In the genomic region with DNA sequence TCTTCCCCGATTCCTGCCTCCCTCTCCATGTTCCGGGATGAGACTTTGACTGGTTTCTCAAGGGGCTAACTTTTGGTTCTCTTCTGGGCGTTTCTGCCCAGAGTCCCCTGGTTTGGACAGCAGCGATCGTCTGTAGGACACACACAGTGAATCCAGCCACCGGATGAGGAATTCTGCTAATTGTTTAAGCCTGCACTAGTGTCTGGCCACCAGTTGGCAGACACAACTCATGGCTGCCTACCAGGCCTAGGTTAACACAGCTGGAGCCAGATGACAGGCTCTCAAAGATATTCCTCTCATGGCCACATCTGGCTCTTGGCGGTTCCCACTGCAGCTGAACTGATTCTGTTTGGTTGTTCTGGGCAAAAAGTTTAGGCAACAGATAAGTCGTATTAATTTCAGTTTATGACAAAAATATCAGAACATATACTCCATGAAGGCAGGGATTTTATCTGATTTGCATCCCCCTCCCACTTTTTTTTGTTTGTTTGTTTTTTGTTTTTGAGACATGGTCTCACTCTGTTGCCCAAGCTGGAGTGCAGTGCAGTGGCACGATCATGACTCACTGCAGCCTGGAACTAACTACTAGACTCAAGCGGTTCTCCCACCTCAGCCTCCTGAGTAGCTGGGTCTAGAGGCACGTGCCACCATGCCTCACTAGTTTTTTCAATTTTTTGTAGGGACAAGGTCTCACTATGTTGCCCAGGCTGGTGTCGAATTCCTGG, we compare ENCODE assay signal across 1 cellular context.
TF ChIP-seq lines count a peak whose summit lies in the region.

No MANE protein-coding gene starts in this region.

TF ChIP-seq in GM23338, 12 proteins besides CTCF, POLR2A, EP300 and RAD21:
- TF ChIP-seq, protein P1, sequence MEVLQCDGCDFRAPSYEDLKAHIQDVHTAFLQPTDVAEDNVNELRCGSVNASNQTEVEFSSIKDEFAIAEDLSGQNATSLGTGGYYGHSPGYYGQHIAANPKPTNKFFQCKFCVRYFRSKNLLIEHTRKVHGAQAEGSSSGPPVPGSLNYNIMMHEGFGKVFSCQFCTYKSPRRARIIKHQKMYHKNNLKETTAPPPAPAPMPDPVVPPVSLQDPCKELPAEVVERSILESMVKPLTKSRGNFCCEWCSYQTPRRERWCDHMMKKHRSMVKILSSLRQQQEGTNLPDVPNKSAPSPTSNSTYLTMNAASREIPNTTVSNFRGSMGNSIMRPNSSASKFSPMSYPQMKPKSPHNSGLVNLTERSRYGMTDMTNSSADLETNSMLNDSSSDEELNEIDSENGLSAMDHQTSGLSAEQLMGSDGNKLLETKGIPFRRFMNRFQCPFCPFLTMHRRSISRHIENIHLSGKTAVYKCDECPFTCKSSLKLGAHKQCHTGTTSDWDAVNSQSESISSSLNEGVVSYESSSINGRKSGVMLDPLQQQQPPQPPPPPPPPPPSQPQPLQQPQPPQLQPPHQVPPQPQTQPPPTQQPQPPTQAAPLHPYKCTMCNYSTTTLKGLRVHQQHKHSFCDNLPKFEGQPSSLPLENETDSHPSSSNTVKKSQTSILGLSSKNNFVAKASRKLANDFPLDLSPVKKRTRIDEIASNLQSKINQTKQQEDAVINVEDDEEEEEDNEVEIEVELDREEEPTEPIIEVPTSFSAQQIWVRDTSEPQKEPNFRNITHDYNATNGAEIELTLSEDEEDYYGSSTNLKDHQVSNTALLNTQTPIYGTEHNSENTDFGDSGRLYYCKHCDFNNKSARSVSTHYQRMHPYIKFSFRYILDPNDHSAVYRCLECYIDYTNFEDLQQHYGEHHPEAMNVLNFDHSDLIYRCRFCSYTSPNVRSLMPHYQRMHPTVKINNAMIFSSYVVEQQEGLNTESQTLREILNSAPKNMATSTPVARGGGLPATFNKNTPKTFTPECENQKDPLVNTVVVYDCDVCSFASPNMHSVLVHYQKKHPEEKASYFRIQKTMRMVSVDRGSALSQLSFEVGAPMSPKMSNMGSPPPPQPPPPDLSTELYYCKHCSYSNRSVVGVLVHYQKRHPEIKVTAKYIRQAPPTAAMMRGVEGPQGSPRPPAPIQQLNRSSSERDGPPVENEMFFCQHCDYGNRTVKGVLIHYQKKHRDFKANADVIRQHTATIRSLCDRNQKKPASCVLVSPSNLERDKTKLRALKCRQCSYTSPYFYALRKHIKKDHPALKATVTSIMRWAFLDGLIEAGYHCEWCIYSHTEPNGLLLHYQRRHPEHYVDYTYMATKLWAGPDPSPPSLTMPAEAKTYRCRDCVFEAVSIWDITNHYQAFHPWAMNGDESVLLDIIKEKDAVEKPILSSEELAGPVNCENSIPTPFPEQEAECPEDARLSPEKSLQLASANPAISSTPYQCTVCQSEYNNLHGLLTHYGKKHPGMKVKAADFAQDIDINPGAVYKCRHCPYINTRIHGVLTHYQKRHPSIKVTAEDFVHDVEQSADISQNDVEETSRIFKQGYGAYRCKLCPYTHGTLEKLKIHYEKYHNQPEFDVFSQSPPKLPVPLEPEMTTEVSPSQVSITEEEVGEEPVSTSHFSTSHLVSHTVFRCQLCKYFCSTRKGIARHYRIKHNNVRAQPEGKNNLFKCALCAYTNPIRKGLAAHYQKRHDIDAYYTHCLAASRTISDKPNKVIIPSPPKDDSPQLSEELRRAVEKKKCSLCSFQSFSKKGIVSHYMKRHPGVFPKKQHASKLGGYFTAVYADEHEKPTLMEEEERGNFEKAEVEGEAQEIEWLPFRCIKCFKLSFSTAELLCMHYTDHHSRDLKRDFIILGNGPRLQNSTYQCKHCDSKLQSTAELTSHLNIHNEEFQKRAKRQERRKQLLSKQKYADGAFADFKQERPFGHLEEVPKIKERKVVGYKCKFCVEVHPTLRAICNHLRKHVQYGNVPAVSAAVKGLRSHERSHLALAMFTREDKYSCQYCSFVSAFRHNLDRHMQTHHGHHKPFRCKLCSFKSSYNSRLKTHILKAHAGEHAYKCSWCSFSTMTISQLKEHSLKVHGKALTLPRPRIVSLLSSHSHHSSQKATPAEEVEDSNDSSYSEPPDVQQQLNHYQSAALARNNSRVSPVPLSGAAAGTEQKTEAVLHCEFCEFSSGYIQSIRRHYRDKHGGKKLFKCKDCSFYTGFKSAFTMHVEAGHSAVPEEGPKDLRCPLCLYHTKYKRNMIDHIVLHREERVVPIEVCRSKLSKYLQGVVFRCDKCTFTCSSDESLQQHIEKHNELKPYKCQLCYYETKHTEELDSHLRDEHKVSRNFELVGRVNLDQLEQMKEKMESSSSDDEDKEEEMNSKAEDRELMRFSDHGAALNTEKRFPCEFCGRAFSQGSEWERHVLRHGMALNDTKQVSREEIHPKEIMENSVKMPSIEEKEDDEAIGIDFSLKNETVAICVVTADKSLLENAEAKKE (CRISPR knock-in tag; IDR thresholded peaks at IDR 0.05): peak; percentile 7; the same call in 1 of the 2 replicates
- no peak for TF ChIP-seq ZNF331 (CRISPR knock-in tag; IDR thresholded peaks at IDR 0.05; ENCODE audit: low read depth)
